9 cellular contexts compared by ENCODE assay signal in the genomic region with DNA sequence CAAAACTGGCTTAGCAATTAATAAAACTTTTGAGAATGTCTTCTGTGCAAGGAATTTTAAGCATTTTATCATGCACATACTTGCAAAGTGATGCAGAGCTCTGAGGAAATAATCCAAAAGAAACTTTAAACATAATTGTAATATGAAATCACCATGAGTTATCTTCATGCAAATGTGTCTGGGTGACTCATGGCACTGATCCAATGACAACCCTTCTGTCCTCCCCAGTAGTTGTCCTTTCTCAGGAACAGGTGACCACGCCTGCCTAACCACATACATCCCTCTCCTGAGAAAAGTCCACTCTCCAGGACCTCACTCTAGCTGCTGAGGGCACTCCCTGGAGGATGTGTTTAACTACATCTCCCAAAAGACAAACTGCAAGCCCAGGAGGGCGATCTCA.
DNase-seq lines count a peak whose midpoint lies in the region; ATAC-seq and TF ChIP-seq lines count a peak whose summit lies in the region.
"Had no signal": no experiment of that assay in that cellular context is flagged by ENCODE, and none has a peak within 500 bp of the region (broad histone marks: within the 10 kb centered on the region; RNA-seq: fewer than 3 reads in every experiment).

No MANE protein-coding gene starts in this region.

- BruUV-seq in PC-3 (replicated peaks; lab: Mats Ljungman, UMichigan), result no TSS peak

- no peak overlapping the region for H2BK120ac ChIP-seq in trophoblast cell (ENCODE audit: insufficient read depth, low read length, poor library complexity)

- H3K4me3 ChIP-seq in PC-3 (ENCODE audit: low read length), result no peak overlapping the region
- no peak overlapping the region for H3K4me3 ChIP-seq in trophoblast cell (ENCODE audit: low read depth, low read length)

- no peaks in the 10 kb centered on the region for H3K4me1 Mint-ChIP-seq in stimulated activated memory B cell treated with anti-CD40 and anti-IgM and Interleukin-4, amounts not matched to agents 10 μg/mL and 1 μg/mL and 100 μg/mL, for 72 hours
- H3K4me1 Mint-ChIP-seq in natural killer cell treated with Interleukin-12 subunit alpha and Interleukin-12 subunit beta and Interleukin-15 and Interleukin-18, amount 100 ng/mL, for 72 hours (ENCODE audit: low read depth in 2 of 2), result no peaks in the 10 kb centered on the region

- no peaks in the 10 kb centered on the region for H3K9me3 ChIP-seq in PC-3 (ENCODE audit: low read length)
- H3K9me3 ChIP-seq in trophoblast cell (ENCODE audit: insufficient read depth, low read depth, low read length), result peaks cover 2% of the 10 kb centered on the region

- H3K4me2 ChIP-seq in PC-3 (ENCODE audit: low read length) (peak overlapping the region; percentile 65), trophoblast cell (ENCODE audit: low read length) (no peak overlapping the region)

- DNase-seq in GM04504 (ENCODE audit: low read depth) (peak; percentile 85), PC-3 (peak; percentile 98), trophoblast cell (peak; percentile 70 to 81)
- no peak for DNase-seq in natural killer cell treated with Interleukin-12 subunit alpha and Interleukin-12 subunit beta and Interleukin-15 and Interleukin-18, amount 100 ng/mL, for 72 hours (ENCODE audit: low spot score)
- DNase-seq: NCI-H524 treated with DMSO at 0.1 percent for 48 hours had no signal

- H3F3A ChIP-seq in PC-3 (ENCODE audit: low read length, unreplicated experiment), result no peaks in the 10 kb centered on the region

- H3K36me3 ChIP-seq in PC-3 (ENCODE audit: low read depth, low read length) (no peaks in the 10 kb centered on the region), trophoblast cell (ENCODE audit: control insufficient read depth in 1 of 2, insufficient read depth in 2 of 2, low read length in 2 of 2) (no peaks in the 10 kb centered on the region)

- H4K12ac ChIP-seq in trophoblast cell (ENCODE audit: low read depth, low read length), result no peak overlapping the region

- CTCF ChIA-PET in PC-3 (lab: Charles Lee), result interaction anchor here (0.5 to 0.7 kb wide), 3 partner anchors 191 to 574 kb away, joined by 4 to 10 read pairs (median 4); no protein-coding TSS in a partner anchor

- H3K9me3 Mint-ChIP-seq in stimulated activated memory B cell treated with anti-CD40 and anti-IgM and Interleukin-4, amounts not matched to agents 10 μg/mL and 1 μg/mL and 100 μg/mL, for 72 hours, result no peaks in the 10 kb centered on the region
- peaks cover 20% of the 10 kb centered on the region for H3K9me3 Mint-ChIP-seq in natural killer cell treated with Interleukin-12 subunit alpha and Interleukin-12 subunit beta and Interleukin-15 and Interleukin-18, amount 100 ng/mL, for 72 hours

- H2AFZ ChIP-seq in PC-3 (ENCODE audit: low read length) (no peak overlapping the region), trophoblast cell (ENCODE audit: insufficient read depth, low read length, poor library complexity) (no peak overlapping the region)

- intact Hi-C loops in PC-3 (cut with micrococcal nuclease), result loop anchor here (10.0 kb wide), 1 partner anchor 307 kb away; no protein-coding TSS in a partner anchor

- no peaks in the 10 kb centered on the region for H4K20me1 ChIP-seq in PC-3 (ENCODE audit: low read length)

- no peak overlapping the region for H2BK12ac ChIP-seq in trophoblast cell (ENCODE audit: low read length)

- peak overlapping the region; percentile 13 for H3K23ac ChIP-seq in trophoblast cell (ENCODE audit: low read length)

- no peak overlapping the region for H3K14ac ChIP-seq in trophoblast cell (ENCODE audit: low read length)

- no peak overlapping the region for H3K4ac ChIP-seq in trophoblast cell (ENCODE audit: low read depth, low read length)

- H4K91ac ChIP-seq in trophoblast cell (ENCODE audit: low read depth, low read length), result no peak overlapping the region

- H3K9ac ChIP-seq in PC-3 (ENCODE audit: low read length) (no peak overlapping the region), trophoblast cell (ENCODE audit: low read length) (no peak overlapping the region)

- TF ChIP-seq CTCF in PC-3 (conservative IDR thresholded peaks at IDR 0.05; ENCODE audit: low read depth, low read length), result no peak

- no peaks in the 10 kb centered on the region for H3K79me1 ChIP-seq in trophoblast cell (ENCODE audit: low read length)

- H3K27ac ChIP-seq in PC-3 (ENCODE audit: low read length) (peak overlapping the region; percentile 50), trophoblast cell (ENCODE audit: low read depth, low read length) (no peak overlapping the region)

- H3K9me2 ChIP-seq in PC-3 (replicated peaks; ENCODE audit: low read length), result no peaks in the 10 kb centered on the region

- H3K4me1 ChIP-seq in PC-3 (ENCODE audit: insufficient read depth, low read length) (peaks cover 22% of the 10 kb centered on the region), trophoblast cell (ENCODE audit: control insufficient read depth in 1 of 2, insufficient read depth in 2 of 2, low read length in 2 of 2) (no peaks in the 10 kb centered on the region)

- peak; percentile 99 for ATAC-seq in PC-3
- ATAC-seq in esophagus mucosa, result peak; percentile 67
- ATAC-seq in stimulated activated memory B cell treated with anti-CD40 and anti-IgM and Interleukin-4, amounts not matched to agents 10 μg/mL and 1 μg/mL and 100 μg/mL, for 72 hours, result no peak
- ATAC-seq in GM19035 (IDR thresholded peaks at IDR 0.05; ENCODE audit: unreplicated experiment), result no peak
- no peak for ATAC-seq in GM18861 (IDR thresholded peaks at IDR 0.05; ENCODE audit: unreplicated experiment)
- no peak for ATAC-seq in natural killer cell treated with Interleukin-12 subunit alpha and Interleukin-12 subunit beta and Interleukin-15 and Interleukin-18, amount 100 ng/mL, for 72 hours

- H3K79me2 ChIP-seq in PC-3 (ENCODE audit: low read length) (no peaks in the 10 kb centered on the region), trophoblast cell (ENCODE audit: control insufficient read depth, insufficient read depth, low read length, poor library complexity) (no peaks in the 10 kb centered on the region)

- H4K8ac ChIP-seq in trophoblast cell (ENCODE audit: low read depth, low read length), result no peak overlapping the region

- no peak overlapping the region for H2BK5ac ChIP-seq in trophoblast cell (ENCODE audit: low read depth, low read length, poor library complexity)

- no peaks in the 10 kb centered on the region for H3K27me3 ChIP-seq in PC-3 (ENCODE audit: low read length)
- no peaks in the 10 kb centered on the region for H3K27me3 ChIP-seq in trophoblast cell (ENCODE audit: insufficient read depth, low read length)

- H2AK5ac ChIP-seq in trophoblast cell (ENCODE audit: low read length), result no peak overlapping the region

- POLR2A ChIA-PET in PC-3 (lab: Charles Lee; ENCODE audit: unreplicated experiment), result interaction anchor here (0.5 kb wide), 2 partner anchors 58 to 174 kb away, joined by 3 read pairs; no protein-coding TSS in a partner anchor

- H3K4me3 Mint-ChIP-seq in stimulated activated memory B cell treated with anti-CD40 and anti-IgM and Interleukin-4, amounts not matched to agents 10 μg/mL and 1 μg/mL and 100 μg/mL, for 72 hours, result no peak overlapping the region
- no peak overlapping the region for H3K4me3 Mint-ChIP-seq in natural killer cell treated with Interleukin-12 subunit alpha and Interleukin-12 subunit beta and Interleukin-15 and Interleukin-18, amount 100 ng/mL, for 72 hours

- H3K36me3 Mint-ChIP-seq in stimulated activated memory B cell treated with anti-CD40 and anti-IgM and Interleukin-4, amounts not matched to agents 10 μg/mL and 1 μg/mL and 100 μg/mL, for 72 hours, result no peaks in the 10 kb centered on the region
- H3K36me3 Mint-ChIP-seq in natural killer cell treated with Interleukin-12 subunit alpha and Interleukin-12 subunit beta and Interleukin-15 and Interleukin-18, amount 100 ng/mL, for 72 hours, result no peaks in the 10 kb centered on the region

- no peaks in the 10 kb centered on the region for H3K27me3 Mint-ChIP-seq in stimulated activated memory B cell treated with anti-CD40 and anti-IgM and Interleukin-4, amounts not matched to agents 10 μg/mL and 1 μg/mL and 100 μg/mL, for 72 hours
- no peaks in the 10 kb centered on the region for H3K27me3 Mint-ChIP-seq in natural killer cell treated with Interleukin-12 subunit alpha and Interleukin-12 subunit beta and Interleukin-15 and Interleukin-18, amount 100 ng/mL, for 72 hours

- no peak overlapping the region for H3K27ac Mint-ChIP-seq in stimulated activated memory B cell treated with anti-CD40 and anti-IgM and Interleukin-4, amounts not matched to agents 10 μg/mL and 1 μg/mL and 100 μg/mL, for 72 hours
- H3K27ac Mint-ChIP-seq in natural killer cell treated with Interleukin-12 subunit alpha and Interleukin-12 subunit beta and Interleukin-15 and Interleukin-18, amount 100 ng/mL, for 72 hours, result no peak overlapping the region

- WGBS in trophoblast cell (ENCODE audit: extremely low coverage, insufficient coverage, insufficient read length), result no CpG with 5 or more reads among the region's 2 CpGs

- no peak overlapping the region for H3K18ac ChIP-seq in trophoblast cell (ENCODE audit: low read length)

Comparison
In these comparisons a context has a peak if more than half of its experiments do, and no peak if none do; other contexts are left out.
1. ATAC-seq: peak in PC-3 (single experiment) and esophagus mucosa (single experiment); none in stimulated activated memory B cell treated with anti-CD40 and anti-IgM and Interleukin-4, amounts not matched to agents 10 μg/mL and 1 μg/mL and 100 μg/mL, for 72 hours (single experiment), GM19035 (single experiment), GM18861 (single experiment) and natural killer cell treated with Interleukin-12 subunit alpha and Interleukin-12 subunit beta and Interleukin-15 and Interleukin-18, amount 100 ng/mL, for 72 hours (0 of 2).